ENCODE assay signal across 1 cellular context in the genomic region with DNA sequence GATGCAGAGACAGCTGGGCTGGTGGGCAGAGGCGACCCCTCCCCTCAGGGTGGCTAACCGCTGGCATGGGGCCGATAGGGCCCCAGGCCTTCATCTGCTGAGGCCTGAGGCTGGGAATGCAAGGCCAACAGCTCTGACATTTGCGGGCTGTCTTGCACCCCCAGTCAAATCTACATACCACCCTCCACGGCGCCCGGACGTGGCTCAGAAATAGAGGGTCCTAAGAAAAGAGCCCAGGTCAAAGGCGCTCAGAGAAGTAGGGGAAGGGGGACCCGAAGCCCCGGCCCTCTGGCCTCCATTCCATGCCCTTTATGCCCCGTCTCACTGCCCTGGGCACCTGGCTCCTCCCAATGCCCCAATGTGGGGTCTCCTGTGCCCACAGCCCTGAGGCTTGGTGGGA.
TF ChIP-seq lines count a peak whose summit lies in the region.

No MANE protein-coding gene starts in this region.

TF ChIP-seq in H1, 55 proteins besides CTCF, POLR2A, EP300 and RAD21 (continued from another document):
- TF ChIP-seq SIRT6 (IDR thresholded peaks at IDR 0.05; ENCODE audit: low read length) (no peak), CHD2 (IDR thresholded peaks at IDR 0.05; ENCODE audit: low read length) (no peak), EZH2 (IDR thresholded peaks at IDR 0.05; ENCODE audit: low read depth, low read length, severe bottlenecking) (no peak), E2F6 (IDR thresholded peaks at IDR 0.05) (no peak), CEBPB (IDR thresholded peaks at IDR 0.05; ENCODE audit: low read depth, low read length) (no peak), RBBP5 (IDR thresholded peaks at IDR 0.05; ENCODE audit: borderline replicate concordance, low read depth, low read length) (no peak), TCF12 (IDR thresholded peaks at IDR 0.05; ENCODE audit: low read depth, low read length) (no peak), POU5F1 (IDR thresholded peaks at IDR 0.05; ENCODE audit: low read depth, low read length) (no peak), SIX5 (IDR thresholded peaks at IDR 0.05; ENCODE audit: low read depth, low read length) (no peak), BRCA1 (IDR thresholded peaks at IDR 0.05; ENCODE audit: low read depth, low read length) (no peak), CBX5 (IDR thresholded peaks at IDR 0.05; ENCODE audit: low read depth, low read length) (no peak), ATF2 (IDR thresholded peaks at IDR 0.05; ENCODE audit: low read length) (no peak), SRF (IDR thresholded peaks at IDR 0.05; ENCODE audit: low read depth, low read length) (no peak), RFX5 (IDR thresholded peaks at IDR 0.05; ENCODE audit: borderline replicate concordance, low read depth, low read length) (no peak), SP4 (IDR thresholded peaks at IDR 0.05; ENCODE audit: low read length) (no peak), TAF7 (optimal IDR thresholded peaks at IDR 0.05; ENCODE audit: borderline replicate concordance, low read depth, low read length) (no peak), RXRA (IDR thresholded peaks at IDR 0.05; ENCODE audit: insufficient read depth, low read depth, low read length) (no peak)
- TF ChIP-seq, protein P1, sequence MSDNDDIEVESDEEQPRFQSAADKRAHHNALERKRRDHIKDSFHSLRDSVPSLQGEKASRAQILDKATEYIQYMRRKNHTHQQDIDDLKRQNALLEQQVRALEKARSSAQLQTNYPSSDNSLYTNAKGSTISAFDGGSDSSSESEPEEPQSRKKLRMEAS (IDR thresholded peaks at IDR 0.05): no peak
